21 cellular contexts compared by ENCODE assay signal in the genomic region with DNA sequence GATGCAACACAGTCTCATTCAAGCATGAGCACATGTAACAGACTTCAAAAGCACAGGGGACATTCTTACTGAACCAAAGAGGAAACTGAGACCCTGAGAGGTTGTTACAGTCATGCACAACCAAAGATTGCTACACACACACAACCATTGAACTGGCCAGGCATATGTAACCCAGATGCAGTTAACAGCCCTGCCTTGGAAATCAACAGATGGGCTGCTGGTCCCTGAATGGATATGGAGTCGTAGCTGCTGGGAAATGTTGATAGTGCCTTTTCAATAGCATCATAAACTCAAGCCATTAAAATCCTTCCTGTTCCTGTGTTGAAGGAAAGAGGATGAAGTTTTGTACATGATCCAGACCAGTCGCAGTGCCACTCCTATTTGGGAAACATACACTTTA.
"Had no signal": no experiment of that assay in that cellular context is flagged by ENCODE, and none has a peak within 500 bp of the region (broad histone marks: within the 10 kb centered on the region; RNA-seq: fewer than 3 reads in every experiment).

No MANE protein-coding gene starts in this region.

- H3K4me3 ChIP-seq: SJSA1, SK-N-MC had no signal

- DNase-seq: KBM-7, MV-4-11, NCI-H1048, NCI-H1105, NCI-H1417, NCI-H1436 treated with DMSO at 0.1 percent for 48 hours, NCI-H1694 treated with DMSO at 0.1 percent for 48 hours, NCI-H1930, NCI-H2081, NCI-H2107, NCI-H345, NCI-H446 treated with DMSO at 0.1 percent for 48 hours, NCI-H510A treated with DMSO at 0.1 percent for 48 hours, NCI-H526 treated with DMSO at 0.1 percent for 48 hours, NCI-H774, Right ventricle myocardium superior, RPMI8226, SIG-M5 had no signal

- H3K9me3 ChIP-seq: SJSA1 had no signal

- H3K27ac ChIP-seq: HL-60, SJSA1, SK-N-MC had no signal

- H3K27me3 ChIP-seq: SJSA1 had no signal

- H3K36me3 ChIP-seq: SJSA1 had no signal
